Comparison of ENCODE assay signal across 1 cellular context in the genomic region with DNA sequence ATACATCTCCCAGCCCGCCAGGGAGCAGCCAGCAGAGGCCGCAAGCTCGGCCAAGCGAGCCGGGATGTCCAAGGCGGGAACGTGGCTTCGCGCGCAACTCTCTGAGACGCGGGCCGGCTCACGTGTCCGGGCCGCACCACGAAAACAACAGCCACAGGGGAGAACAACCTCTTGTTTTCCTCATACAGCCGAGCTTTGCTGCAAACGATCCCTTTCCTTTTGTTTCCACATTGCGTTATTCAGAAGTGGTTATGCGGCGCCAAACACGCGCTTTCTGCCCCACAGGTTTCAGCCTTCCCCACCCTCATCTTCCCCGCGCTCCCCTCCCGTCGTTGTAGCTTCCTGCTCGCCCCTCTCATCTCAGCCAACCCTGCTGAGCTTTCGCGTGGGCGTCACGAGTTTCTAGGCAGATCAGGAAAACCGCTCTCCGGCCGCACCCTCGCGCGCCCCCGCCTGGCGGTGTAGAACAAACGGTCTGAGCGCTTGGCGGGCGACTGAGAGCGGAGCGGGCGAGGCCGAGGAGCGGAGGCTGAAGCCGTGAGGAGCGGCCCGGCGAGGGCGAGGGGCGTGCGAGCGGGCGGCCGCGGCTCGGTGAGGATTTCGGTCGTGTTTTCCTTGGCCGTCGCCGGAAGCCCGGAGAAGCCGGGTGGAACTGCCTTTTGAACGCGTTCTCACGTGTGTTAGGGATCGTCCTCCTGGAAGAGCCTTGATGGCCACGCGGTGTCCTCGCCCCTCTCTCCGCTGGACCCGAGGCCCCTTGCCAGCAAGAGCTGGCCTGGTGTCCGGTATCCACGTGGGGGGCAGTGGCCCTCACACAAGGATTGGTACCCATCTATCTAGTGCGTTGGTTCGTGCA.
TF ChIP-seq lines count a peak whose summit lies in the region.

No MANE protein-coding gene starts in this region.

TF ChIP-seq in HCT116, 20 proteins besides CTCF, POLR2A, EP300 and RAD21:
- TF ChIP-seq POLR2AphosphoS5 (IDR thresholded peaks at IDR 0.05; ENCODE audit: low read depth, low read length) (peak; percentile 56; the same call in 1 of the 2 replicates), YY1 (IDR thresholded peaks at IDR 0.05; ENCODE audit: extremely low read depth, insufficient replicate concordance, low read depth, low read length) (peak; percentile 41), JUND (IDR thresholded peaks at IDR 0.05) (no peak), ZBTB33 (IDR thresholded peaks at IDR 0.05; ENCODE audit: extremely low read depth, insufficient replicate concordance, low read length) (peak; percentile 43), ZFX (IDR thresholded peaks at IDR 0.05) (peak; percentile 52; the same call in 1 of the 2 replicates), ATF3 (IDR thresholded peaks at IDR 0.05) (no peak), TCF7L2 (IDR thresholded peaks at IDR 0.05; ENCODE audit: borderline replicate concordance, extremely low read depth, insufficient read depth, insufficient read length) (peak; percentile 86), SRF (IDR thresholded peaks at IDR 0.05; ENCODE audit: low read depth) (no peak)
- TF ChIP-seq, protein P1, sequence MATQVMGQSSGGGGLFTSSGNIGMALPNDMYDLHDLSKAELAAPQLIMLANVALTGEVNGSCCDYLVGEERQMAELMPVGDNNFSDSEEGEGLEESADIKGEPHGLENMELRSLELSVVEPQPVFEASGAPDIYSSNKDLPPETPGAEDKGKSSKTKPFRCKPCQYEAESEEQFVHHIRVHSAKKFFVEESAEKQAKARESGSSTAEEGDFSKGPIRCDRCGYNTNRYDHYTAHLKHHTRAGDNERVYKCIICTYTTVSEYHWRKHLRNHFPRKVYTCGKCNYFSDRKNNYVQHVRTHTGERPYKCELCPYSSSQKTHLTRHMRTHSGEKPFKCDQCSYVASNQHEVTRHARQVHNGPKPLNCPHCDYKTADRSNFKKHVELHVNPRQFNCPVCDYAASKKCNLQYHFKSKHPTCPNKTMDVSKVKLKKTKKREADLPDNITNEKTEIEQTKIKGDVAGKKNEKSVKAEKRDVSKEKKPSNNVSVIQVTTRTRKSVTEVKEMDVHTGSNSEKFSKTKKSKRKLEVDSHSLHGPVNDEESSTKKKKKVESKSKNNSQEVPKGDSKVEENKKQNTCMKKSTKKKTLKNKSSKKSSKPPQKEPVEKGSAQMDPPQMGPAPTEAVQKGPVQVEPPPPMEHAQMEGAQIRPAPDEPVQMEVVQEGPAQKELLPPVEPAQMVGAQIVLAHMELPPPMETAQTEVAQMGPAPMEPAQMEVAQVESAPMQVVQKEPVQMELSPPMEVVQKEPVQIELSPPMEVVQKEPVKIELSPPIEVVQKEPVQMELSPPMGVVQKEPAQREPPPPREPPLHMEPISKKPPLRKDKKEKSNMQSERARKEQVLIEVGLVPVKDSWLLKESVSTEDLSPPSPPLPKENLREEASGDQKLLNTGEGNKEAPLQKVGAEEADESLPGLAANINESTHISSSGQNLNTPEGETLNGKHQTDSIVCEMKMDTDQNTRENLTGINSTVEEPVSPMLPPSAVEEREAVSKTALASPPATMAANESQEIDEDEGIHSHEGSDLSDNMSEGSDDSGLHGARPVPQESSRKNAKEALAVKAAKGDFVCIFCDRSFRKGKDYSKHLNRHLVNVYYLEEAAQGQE (IDR thresholded peaks at IDR 0.05; ENCODE audit: low read depth), result no peak
TF ChIP-seq in HCT116: peak in this region for 5.
